17 cellular contexts compared by ENCODE assay signal in genomic region chr11:44645832-44646231, GRCh38.
"Had no signal": no experiment of that assay in that cellular context is flagged by ENCODE, and none has a peak within 500 bp of the region (broad histone marks: within the 10 kb centered on the region; RNA-seq: fewer than 3 reads in every experiment).

No MANE protein-coding gene starts in this region.

- H3K36me3 ChIP-seq: gastrocnemius medialis, heart right ventricle, left ventricle myocardium inferior, lower lobe of right lung, sigmoid colon, stomach, thoracic aorta, transverse colon had no signal

- H3K27me3 ChIP-seq: gastrocnemius medialis, heart right ventricle, sigmoid colon, stomach had no signal

- H3K9me3 ChIP-seq: sigmoid colon had no signal

- H3K4me3 ChIP-seq: gastrocnemius medialis, heart right ventricle, left ventricle myocardium inferior, lower lobe of right lung, sigmoid colon, skin epidermis, stomach, thoracic aorta, transverse colon had no signal

- H3K27ac ChIP-seq: gastrocnemius medialis, heart right ventricle, left ventricle myocardium inferior, lower lobe of right lung, sigmoid colon, skin epidermis, stomach, thoracic aorta, transverse colon had no signal

- H3K4me1 ChIP-seq: gastrocnemius medialis, heart right ventricle, left ventricle myocardium inferior, lower lobe of right lung, sigmoid colon, stomach, transverse colon had no signal

- DNase-seq: effector memory CD4-positive, alpha-beta T cell; gastrocnemius medialis; heart right ventricle; immature natural killer cell; kidney; left cardiac atrium; left ventricle myocardium inferior; lower lobe of right lung; natural killer cell; sigmoid colon; stimulated activated CD4-positive, alpha-beta T cell treated with anti-CD3 and anti-CD28 coated beads, Interleukin-2, amount 100 ng/mL, for 24 hours; stimulated activated naive CD4-positive, alpha-beta T cell; stomach; substantia nigra; transverse colon had no signal
